In genomic region chr2:198424112-198424511, GRCh38 we compare ENCODE assay signal across 22 cellular contexts.
"Had no signal": no experiment of that assay in that cellular context is flagged by ENCODE, and none has a peak within 500 bp of the region (broad histone marks: within the 10 kb centered on the region; RNA-seq: fewer than 3 reads in every experiment).

No MANE protein-coding gene starts in this region.

- H3K4me3 Mint-ChIP-seq: dendritic cell treated with granulocyte-macrophage colony-stimulating factor and Interleukin-4, amounts not matched to agents 40 ng/mL and 50 ng/mL, for 4 days; effector memory CD8-positive, alpha-beta T cell; endodermal cell had no signal

- H3K27ac Mint-ChIP-seq: dendritic cell treated with granulocyte-macrophage colony-stimulating factor and Interleukin-4, amounts not matched to agents 40 ng/mL and 50 ng/mL, for 4 days; effector memory CD8-positive, alpha-beta T cell; endodermal cell had no signal

- H3K4me1 Mint-ChIP-seq: endodermal cell had no signal

- ATAC-seq: effector memory CD8-positive, alpha-beta T cell; esophagus mucosa; foreskin keratinocyte; gastrocnemius medialis; gastroesophageal sphincter; heart left ventricle; heart right ventricle had no signal

- H3K9me3 Mint-ChIP-seq: dendritic cell treated with granulocyte-macrophage colony-stimulating factor and Interleukin-4, amounts not matched to agents 40 ng/mL and 50 ng/mL, for 4 days; endodermal cell had no signal

- DNase-seq: colonic mucosa; cortex of kidney; dermis blood vessel endothelial cell; dorsolateral prefrontal cortex; effector CD4-positive, alpha-beta T cell; effector CD8-positive, alpha-beta T cell; effector memory CD4-positive, alpha-beta T cell; effector memory CD8-positive, alpha-beta T cell; endodermal cell; erythroblast; esophagus squamous epithelium; foreskin fibroblast; foreskin keratinocyte; foreskin melanocyte; gastrocnemius medialis; glutamatergic neuron; head of caudate nucleus; heart left ventricle; heart right ventricle had no signal

- H3K27me3 Mint-ChIP-seq: dendritic cell treated with granulocyte-macrophage colony-stimulating factor and Interleukin-4, amounts not matched to agents 40 ng/mL and 50 ng/mL, for 4 days; effector memory CD8-positive, alpha-beta T cell had no signal
